ENCODE assay signal across 8 cellular contexts in genomic region chr2:74481432-74481831, GRCh38. TPM values are rescaled to one million over a fixed set of nuclear protein-coding genes. Genes with fewer than 3 reads are reported as not detected.
DNase-seq lines count a peak whose midpoint lies in the region; ATAC-seq and TF ChIP-seq lines count a peak whose summit lies in the region.

No MANE protein-coding gene starts in this region.

- ATAC-seq in GM21528 (IDR thresholded peaks at IDR 0.05; ENCODE audit: low FRiP score, unreplicated experiment): no peak
- ATAC-seq in HG03280 (IDR thresholded peaks at IDR 0.05; ENCODE audit: unreplicated experiment): no peak

- H3K4me3 ChIP-seq in SJSA1: peak overlapping the region; percentile 76
- peak overlapping the region; percentile 97 for H3K4me3 ChIP-seq in fibroblast of the aortic adventitia (ENCODE audit: low read depth, low read length)
- peak overlapping the region; percentile 91 for H3K4me3 ChIP-seq in rectal smooth muscle tissue (ENCODE audit: low read length)

- H3K27ac ChIP-seq in SJSA1 (no peak overlapping the region), rectal smooth muscle tissue (ENCODE audit: low read depth, low read length) (no peak overlapping the region)

- no peak for TF ChIP-seq CTCF in fibroblast of the aortic adventitia (IDR thresholded peaks at IDR 0.05; ENCODE audit: insufficient read depth, low read length)

- H3K36me3 ChIP-seq in ES-I3 (ENCODE audit: insufficient read depth, low read length) (no peaks in the 10 kb centered on the region; the same call in 1 of the 2 replicates), SJSA1 (peaks cover 45% of the 10 kb centered on the region), rectal smooth muscle tissue (ENCODE audit: control insufficient read depth, insufficient read depth, low read length) (peaks cover 5% of the 10 kb centered on the region)

- peak overlapping the region; percentile 99 for H3K9ac ChIP-seq in ES-I3 (ENCODE audit: low read depth, low read length)
- H3K9ac ChIP-seq in rectal smooth muscle tissue (ENCODE audit: low read length): peak overlapping the region; percentile 78

- DNase-seq in SJSA1 (ENCODE audit: low read depth in 1 of 2, low spot score in 2 of 2): no peak
- no peak for DNase-seq in fibroblast of the aortic adventitia (ENCODE audit: low read depth)
- DNase-seq in NK-92 (lab: John Stamatoyannopoulos, UW; ENCODE audit: unreplicated experiment): no peak
- DNase-seq in central memory CD4-positive, alpha-beta T cell: no peak

- H3K27me3 ChIP-seq in SJSA1 (replicated peaks): no peaks in the 10 kb centered on the region
- no peaks in the 10 kb centered on the region for H3K27me3 ChIP-seq in rectal smooth muscle tissue (ENCODE audit: control insufficient read depth, insufficient read depth, low read length)

- H3K4me1 ChIP-seq in ES-I3 (ENCODE audit: insufficient read depth, low read length) (no peaks in the 10 kb centered on the region), SJSA1 (replicated peaks) (peaks cover 16% of the 10 kb centered on the region), rectal smooth muscle tissue (ENCODE audit: control insufficient read depth, insufficient read depth, low read length) (peaks cover 18% of the 10 kb centered on the region)

- H3K9me3 ChIP-seq in ES-I3 (ENCODE audit: control insufficient read depth, insufficient read depth, low read length) (no peaks in the 10 kb centered on the region), SJSA1 (replicated peaks) (0 out of 2 replicates have a peak, but pooled peaks cover 4% of the 10 kb centered on the region)

RNA-seq across cellular contexts. Expression of gene CCDC142, which starts 1.4 kb away (rescaled TPM):
- total RNA-seq in SJSA1 (2014; rRNA removed; shearing (Covaris generic)): 5.4 and 12.4 TPM in 2 replicates
- 25.4 and 27.7 TPM in 2 replicates for total RNA-seq in fibroblast of the aortic adventitia (ENCODE audit: low replicate concordance)

RNA-seq across cellular contexts. Expression of gene TTC31, which starts 1.4 kb away (rescaled TPM):
- total RNA-seq in SJSA1 (2014; rRNA removed; shearing (Covaris generic)): 19.8 and 22.9 TPM in 2 replicates
- 10.4 and 16.3 TPM in 2 replicates for total RNA-seq in fibroblast of the aortic adventitia (ENCODE audit: low replicate concordance)

RNA-seq across cellular contexts. Expression of gene MRPL53, which starts 9.0 kb away (rescaled TPM):
- total RNA-seq in SJSA1 (2014; rRNA removed; shearing (Covaris generic)): 30.4 and 55.7 TPM in 2 replicates
- total RNA-seq in fibroblast of the aortic adventitia (ENCODE audit: low replicate concordance): 19.3 and 30.2 TPM in 2 replicates

RNA-seq across cellular contexts. Expression of gene MOGS, which starts 16.2 kb away (rescaled TPM):
- total RNA-seq in SJSA1 (2014; rRNA removed; shearing (Covaris generic)): 38.7 and 41.2 TPM in 2 replicates
- total RNA-seq in fibroblast of the aortic adventitia (ENCODE audit: low replicate concordance): 15.2 and 25.3 TPM in 2 replicates

RNA-seq across cellular contexts. Expression of gene LBX2, which starts 18.0 kb away (rescaled TPM):
- total RNA-seq in SJSA1 (2014; rRNA removed; shearing (Covaris generic)): 0.18 and 1.6 TPM in 2 replicates
- total RNA-seq in fibroblast of the aortic adventitia (ENCODE audit: low replicate concordance): 2.0 and 3.0 TPM in 2 replicates
